In the genomic region with DNA sequence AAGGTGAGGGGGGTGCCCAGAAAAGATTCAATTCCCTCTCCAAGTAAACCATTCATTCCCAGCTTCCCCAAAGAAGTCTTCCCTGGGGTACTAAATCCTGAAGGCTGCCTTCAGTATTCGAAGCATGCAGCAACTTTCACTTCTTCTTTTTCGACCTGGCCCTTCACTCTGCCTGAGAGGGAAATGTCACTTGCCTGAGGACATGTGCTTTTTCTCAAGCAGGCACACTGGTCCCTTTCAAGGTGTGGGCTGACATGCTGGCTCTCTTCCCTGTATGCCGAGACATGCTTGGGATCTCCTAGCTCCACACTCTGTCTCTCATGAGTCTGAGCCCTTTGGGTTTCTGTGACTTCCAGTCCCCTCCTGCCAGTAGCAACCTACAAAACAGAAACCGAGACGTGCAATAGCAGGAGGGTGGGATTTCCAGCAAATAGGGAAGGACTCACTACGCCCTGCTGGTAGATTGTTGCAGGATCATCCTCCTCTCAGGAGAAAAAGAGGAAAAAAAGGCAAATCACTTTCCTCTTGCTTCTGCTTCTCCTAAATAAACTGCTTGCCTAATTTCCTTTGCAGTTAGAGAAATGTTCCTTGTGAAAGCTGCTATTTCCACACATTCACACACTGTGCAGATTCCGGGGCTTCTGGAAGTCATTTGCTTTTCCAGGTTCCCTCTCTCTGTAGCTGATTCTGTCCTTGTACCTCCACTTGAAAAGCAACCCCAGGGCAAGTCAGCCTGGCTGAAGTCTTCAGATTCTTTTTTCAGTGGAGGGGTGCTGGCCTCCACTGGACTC, we compare ENCODE assay signal across 8 cellular contexts. TPM values are rescaled to one million over a fixed set of nuclear protein-coding genes. Genes with fewer than 3 reads are reported as not detected.
A peak's percentile ranks its signal among the peaks of the same experiment; 100 is the strongest.
DNase-seq lines count a peak whose midpoint lies in the region; ATAC-seq and TF ChIP-seq lines count a peak whose summit lies in the region.

No MANE protein-coding gene starts in this region.

- no peak overlapping the region for H3K27ac ChIP-seq in IMR-90 (ENCODE audit: insufficient read depth, low read length)
- peak overlapping the region in 1 of 12 donors; percentile 73 for H3K27ac ChIP-seq in heart left ventricle

- no peaks in the 10 kb centered on the region for H3K79me1 ChIP-seq in IMR-90 (ENCODE audit: low read depth in 1 of 2, low read length in 2 of 2)

- in situ Hi-C loops in IMR-90 (cut with MboI; ENCODE audit: low sequenced_read_pairs), result no loop called here

- no peak overlapping the region for H2BK120ac ChIP-seq in IMR-90 (ENCODE audit: low read depth, low read length)

- peaks cover 6 to 12% of the 10 kb centered on the region in 2 donors for H3K4me1 Mint-ChIP-seq in natural killer cell

- no peak overlapping the region for H4K91ac ChIP-seq in IMR-90 (ENCODE audit: insufficient read depth, low read depth, low read length)

- no peak overlapping the region for H3K27ac Mint-ChIP-seq in natural killer cell

- CTCF ChIA-PET in IMR-90 (lab: Yijun Ruan, JAX), result interaction anchor here (0.5 to 1.7 kb wide), 4 partner anchors 9 to 1705 kb away, joined by 3 to 8 read pairs (median 4); no protein-coding TSS in a partner anchor

- H3K4me1 ChIP-seq in IMR-90 (ENCODE audit: control insufficient read depth, insufficient read depth, low read length) (no peaks in the 10 kb centered on the region), heart left ventricle (peaks cover 0 to 34% (median 0%) of the 10 kb centered on the region in 12 donors)

- H3K36me3 Mint-ChIP-seq in natural killer cell, result no peaks in the 10 kb centered on the region

- H3K4ac ChIP-seq in IMR-90 (ENCODE audit: low read depth, low read length), result no peak overlapping the region

- no peak overlapping the region for H3K23ac ChIP-seq in IMR-90 (ENCODE audit: low read depth, low read length)

- TF ChIP-seq RAD21 in IMR-90 (IDR thresholded peaks at IDR 0.05; ENCODE audit: low read length), result no peak

- H3K14ac ChIP-seq in IMR-90 (replicated peaks; ENCODE audit: low read depth, low read length), result no peak overlapping the region

- H3K4me3 ChIP-seq in IMR-90 (ENCODE audit: insufficient read depth, low read depth, low read length) (no peak overlapping the region), heart left ventricle (no peak overlapping the region)

- no peak overlapping the region for H3K56ac ChIP-seq in IMR-90 (ENCODE audit: extremely low read depth, insufficient read depth, low read length)

- no peak overlapping the region for H2AK9ac ChIP-seq in IMR-90 (replicated peaks; ENCODE audit: low read depth, low read length, poor library complexity)

- 47% methylated on average over 2 of the region's 7 CpGs; no CpG with 5 or more reads in 1 of the 2 experiments for WGBS in IMR-90 (ENCODE audit: extremely low coverage in 2 of 2, insufficient read length in 1 of 2), 2 experiments
- whole genome bisulfite sequencing in heart left ventricle, 4 donors, result 54 to 61% (median 58%) methylated on average over 7 of the region's 7 CpGs

- no peak for TF ChIP-seq CTCF in IMR-90 (conservative IDR thresholded peaks at IDR 0.05; ENCODE audit: low read depth, low read length)
- no peak for TF ChIP-seq CTCF in heart left ventricle (IDR thresholded peaks at IDR 0.05)
- no peak for TF ChIP-seq CTCF in natural killer cell (IDR thresholded peaks at IDR 0.05)

- no TSS peak for BruUV-seq in IMR-90 (replicated peaks; lab: Mats Ljungman, UMichigan)

- H3K27me3 Mint-ChIP-seq in natural killer cell (ENCODE audit: low read depth in 2 of 2), result no peaks in the 10 kb centered on the region

- no peak overlapping the region for H4K8ac ChIP-seq in IMR-90 (ENCODE audit: low read depth in 2 of 2, low read length in 2 of 2)

- H2BK5ac ChIP-seq in IMR-90 (ENCODE audit: low read depth, low read length, poor library complexity, severe bottlenecking), result no peak overlapping the region

- intact Hi-C loops in IMR-90 (cut with micrococcal nuclease) (no loop called here), heart left ventricle (cut with DNase I) (loop anchor here (2.0 to 10.0 kb wide), 8 partner anchors 209 to 324 kb away; a partner anchor contains a TSS), natural killer cell (cut with micrococcal nuclease) (no loop called here)

- dilution Hi-C loops in IMR-90 (cut with HindIII; ENCODE audit: low sequenced_read_pairs, unreplicated experiment), result no loop called here

- H2AFZ ChIP-seq in IMR-90 (replicated peaks; ENCODE audit: low read length, poor library complexity), result no peak overlapping the region

- no peak overlapping the region for H2BK20ac ChIP-seq in IMR-90 (ENCODE audit: low read depth, low read length)

- H3K4me2 ChIP-seq in IMR-90 (ENCODE audit: low read depth, low read length), result 0 out of 2 replicates have a peak overlapping the region, but pooled peaks have one; percentile 3

- POLR2A ChIA-PET in IMR-90 (lab: Charles Lee; ENCODE audit: unreplicated experiment), result no interaction called here

- no peak overlapping the region for H2BK15ac ChIP-seq in IMR-90 (ENCODE audit: low read depth, low read length)

- no peak overlapping the region for H3K9ac ChIP-seq in IMR-90 (ENCODE audit: low read depth, low read length)

- no peaks in the 10 kb centered on the region for H4K20me1 ChIP-seq in IMR-90 (ENCODE audit: insufficient read depth, low read length)

- H3K18ac ChIP-seq in IMR-90 (ENCODE audit: low read depth, low read length), result no peak overlapping the region

- no peaks in the 10 kb centered on the region for H3K9me1 ChIP-seq in IMR-90 (ENCODE audit: insufficient read depth, low read length)

- no peak overlapping the region for H3K4me3 Mint-ChIP-seq in natural killer cell

- H3K9me3 Mint-ChIP-seq in natural killer cell, result no peaks in the 10 kb centered on the region

- H3K9me3 ChIP-seq in IMR-90 (ENCODE audit: control insufficient read depth, insufficient read depth, low read length), result no peaks in the 10 kb centered on the region
- H3K9me3 ChIP-seq in heart left ventricle, result no peaks in the 10 kb centered on the region

- no peaks in the 10 kb centered on the region for H3K36me3 ChIP-seq in IMR-90 (ENCODE audit: control insufficient read depth, insufficient read depth, low read length)
- H3K36me3 ChIP-seq in heart left ventricle, result no peaks in the 10 kb centered on the region

- DNase-seq in IMR-90 (no peak), heart left ventricle (no peak), NCI-H82 (lab: John Stamatoyannopoulos, UW) (no peak), natural killer cell (no peak), GOT3 (lab: John Stamatoyannopoulos, UW) (no peak), RKO (ENCODE audit: low spot score) (no peak)

- H3K27me3 ChIP-seq in IMR-90 (ENCODE audit: control insufficient read depth, insufficient read depth, low read length) (peaks cover 3% of the 10 kb centered on the region), heart left ventricle (no peaks in the 10 kb centered on the region)

- H2AK5ac ChIP-seq in IMR-90 (ENCODE audit: low read depth, low read length), result no peak overlapping the region

- ATAC-seq in GM18498 (IDR thresholded peaks at IDR 0.05; ENCODE audit: unreplicated experiment), result peak; percentile 80
- ATAC-seq in GM21529 (IDR thresholded peaks at IDR 0.05; ENCODE audit: unreplicated experiment), result peak; percentile 83
- ATAC-seq in IMR-90 (ENCODE audit: low read depth), result no peak
- ATAC-seq in heart left ventricle, result peak in 3 of 4 donors; percentile 50 to 70 (median 56)
- no peak for ATAC-seq in natural killer cell

- TF ChIP-seq POLR2A in IMR-90 (IDR thresholded peaks at IDR 0.05; ENCODE audit: low read depth, low read length) (no peak), heart left ventricle (IDR thresholded peaks at IDR 0.05) (no peak)

- H4K5ac ChIP-seq in IMR-90 (ENCODE audit: low read depth, low read length), result no peak overlapping the region

TF ChIP-seq in IMR-90, 13 proteins besides CTCF, POLR2A, EP300 and RAD21:
- TF ChIP-seq NFE2L2 (IDR thresholded peaks at IDR 0.05; ENCODE audit: low read depth, low read length) (no peak), BHLHE40 (IDR thresholded peaks at IDR 0.05; ENCODE audit: low read depth, low read length) (no peak), RCOR1 (IDR thresholded peaks at IDR 0.05; ENCODE audit: insufficient replicate concordance, low read length) (no peak), RFX5 (IDR thresholded peaks at IDR 0.05; ENCODE audit: low read depth, low read length) (no peak), FOS (IDR thresholded peaks at IDR 0.05; ENCODE audit: low read depth, low read length) (no peak), MAFK (IDR thresholded peaks at IDR 0.05; ENCODE audit: low read depth, low read length) (no peak), CEBPB (IDR thresholded peaks at IDR 0.05; ENCODE audit: low read depth, low read length) (no peak), MXI1 (IDR thresholded peaks at IDR 0.05; ENCODE audit: borderline replicate concordance, low read depth, low read length) (no peak), SMC3 (IDR thresholded peaks at IDR 0.05; ENCODE audit: low read depth, low read length) (no peak), CHD1 (IDR thresholded peaks at IDR 0.05; ENCODE audit: low read depth, low read length) (no peak), MAZ (IDR thresholded peaks at IDR 0.05; ENCODE audit: borderline replicate concordance, low read depth, low read length) (no peak)
- TF ChIP-seq, protein P1, sequence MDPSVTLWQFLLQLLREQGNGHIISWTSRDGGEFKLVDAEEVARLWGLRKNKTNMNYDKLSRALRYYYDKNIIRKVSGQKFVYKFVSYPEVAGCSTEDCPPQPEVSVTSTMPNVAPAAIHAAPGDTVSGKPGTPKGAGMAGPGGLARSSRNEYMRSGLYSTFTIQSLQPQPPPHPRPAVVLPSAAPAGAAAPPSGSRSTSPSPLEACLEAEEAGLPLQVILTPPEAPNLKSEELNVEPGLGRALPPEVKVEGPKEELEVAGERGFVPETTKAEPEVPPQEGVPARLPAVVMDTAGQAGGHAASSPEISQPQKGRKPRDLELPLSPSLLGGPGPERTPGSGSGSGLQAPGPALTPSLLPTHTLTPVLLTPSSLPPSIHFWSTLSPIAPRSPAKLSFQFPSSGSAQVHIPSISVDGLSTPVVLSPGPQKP (IDR thresholded peaks at IDR 0.05; ENCODE audit: borderline replicate concordance, low read depth, low read length), result no peak
- TF ChIP-seq, protein P2, sequence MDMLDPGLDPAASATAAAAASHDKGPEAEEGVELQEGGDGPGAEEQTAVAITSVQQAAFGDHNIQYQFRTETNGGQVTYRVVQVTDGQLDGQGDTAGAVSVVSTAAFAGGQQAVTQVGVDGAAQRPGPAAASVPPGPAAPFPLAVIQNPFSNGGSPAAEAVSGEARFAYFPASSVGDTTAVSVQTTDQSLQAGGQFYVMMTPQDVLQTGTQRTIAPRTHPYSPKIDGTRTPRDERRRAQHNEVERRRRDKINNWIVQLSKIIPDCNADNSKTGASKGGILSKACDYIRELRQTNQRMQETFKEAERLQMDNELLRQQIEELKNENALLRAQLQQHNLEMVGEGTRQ (IDR thresholded peaks at IDR 0.05; ENCODE audit: low read depth, low read length), result no peak

RNA-seq across cellular contexts. Expression of a gene that starts 33.4 kb away (rescaled TPM):
- 25.8 and 27.1 TPM in 2 replicates for total RNA-seq in IMR-90 (2012; rRNA removed)
- polyA plus RNA-seq in IMR-90 (2012; rRNA removed), result 7.2 and 8.2 TPM in 2 replicates
- polyA plus RNA-seq in IMR-90 (2012; cell fraction: cytosol; rRNA removed), result 1.8 and 2.8 TPM in 2 replicates
- 1.6 and 5.9 TPM in 2 replicates for polyA plus RNA-seq in IMR-90 (2012; cell fraction: nucleus; rRNA removed; ENCODE audit: low replicate concordance)
- total RNA-seq in heart left ventricle, result 1 to 10 TPM; 2.9 to 5.8 (median 5.1) TPM
- 1 to 10 TPM; 1.9 to 3.8 TPM for polyA plus RNA-seq in heart left ventricle
- 10 to 100 TPM in 1 of 3 donors, 1 to 10 TPM in 2; 5.5 to 12.6 (median 7.6) TPM for total RNA-seq in natural killer cell

Comparison
In these comparisons a context has a peak if more than half of its experiments do, and no peak if none do; other contexts are left out.
1. ATAC-seq: peak in GM18498 (single experiment), GM21529 (single experiment) and heart left ventricle (3 of 4); none in IMR-90 (single experiment) and natural killer cell (0 of 3).
2. intact Hi-C loops: an anchor here in heart left ventricle (2.0 to 10.0 kb wide); none called in IMR-90 and natural killer cell.